ENCODE assay signal across 17 cellular contexts in the genomic region with DNA sequence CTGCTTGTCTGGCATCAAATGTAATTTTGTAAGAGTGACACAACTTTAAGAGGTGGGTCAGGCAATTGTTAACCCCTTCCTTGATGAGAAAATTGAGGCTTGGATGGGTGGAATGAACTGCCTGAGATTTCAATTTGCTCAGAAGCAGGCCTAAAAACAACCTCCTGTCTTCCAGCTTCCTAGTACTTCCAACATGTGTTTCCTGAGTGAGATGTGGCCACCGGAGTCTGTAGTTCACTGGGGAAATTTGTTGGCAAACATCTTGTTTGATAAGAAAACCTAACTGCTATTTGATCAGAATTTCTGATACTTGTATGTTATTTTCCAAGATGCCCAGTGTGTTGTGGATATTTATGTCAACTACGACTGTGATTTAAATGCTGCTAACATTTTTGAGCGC. TPM values are rescaled to one million over a fixed set of nuclear protein-coding genes. Genes with fewer than 3 reads are reported as not detected.
DNase-seq lines count a peak whose midpoint lies in the region; ATAC-seq and TF ChIP-seq lines count a peak whose summit lies in the region.
"Had no signal": no experiment of that assay in that cellular context is flagged by ENCODE, and none has a peak within 500 bp of the region (broad histone marks: within the 10 kb centered on the region; RNA-seq: fewer than 3 reads in every experiment).

No MANE protein-coding gene starts in this region.

- WGBS in right cardiac atrium, result 60% methylated on average over 3 of the region's 3 CpGs

- H3K9me3 ChIP-seq in left ventricle myocardium inferior (replicated peaks), result no peaks in the 10 kb centered on the region
- no peaks in the 10 kb centered on the region for H3K9me3 ChIP-seq in right cardiac atrium (ENCODE audit: control insufficient read depth, low read length)
- no peaks in the 10 kb centered on the region for H3K9me3 ChIP-seq in subcutaneous abdominal adipose tissue (ENCODE audit: control insufficient read depth in 5 of 5, low read length in 5 of 5)
- no peaks in the 10 kb centered on the region for H3K9me3 ChIP-seq in tibial artery
- H3K9me3 ChIP-seq: BLaER1 treated with 17β-estradiol and CSF1 and Interleukin-3, amounts not matched to agents 10 nM and 100 nM had no signal

- H3K4me3 ChIP-seq in left ventricle myocardium inferior (no peak overlapping the region), right cardiac atrium (ENCODE audit: low read length) (no peak overlapping the region), subcutaneous abdominal adipose tissue (ENCODE audit: low read depth in 1 of 5, low read length in 5 of 5) (no peak overlapping the region), tibial artery (no peak overlapping the region)
- H3K4me3 ChIP-seq: BLaER1 treated with 17β-estradiol and CSF1 and Interleukin-3, amounts not matched to agents 10 nM and 100 nM; GM12878 had no signal

- intact Hi-C loops in left ventricle myocardium inferior (cut with micrococcal nuclease), result no loop called here
- intact Hi-C loops in right cardiac atrium (cut with DNase I), result no loop called here
- intact Hi-C loops in tibial artery (cut with DNase I; ENCODE audit: low total_unique reads), result no loop called here

- TF ChIP-seq CTCF in left ventricle myocardium inferior (IDR thresholded peaks at IDR 0.05; ENCODE audit: borderline replicate concordance) (no peak), tibial artery (IDR thresholded peaks at IDR 0.05) (no peak)

- peak overlapping the region; percentile 16 for H3K27ac ChIP-seq in left ventricle myocardium inferior (replicated peaks)
- H3K27ac ChIP-seq in right cardiac atrium (ENCODE audit: low read length), result no peak overlapping the region
- peak overlapping the region; percentile 17 for H3K27ac ChIP-seq in subcutaneous abdominal adipose tissue (ENCODE audit: low read depth, low read length)
- H3K27ac ChIP-seq in tibial artery, result no peak overlapping the region
- H3K27ac ChIP-seq: BLaER1 treated with 17β-estradiol and CSF1 and Interleukin-3, amounts not matched to agents 10 nM and 100 nM had no signal

- no peak overlapping the region for H3K9ac ChIP-seq in subcutaneous abdominal adipose tissue (ENCODE audit: low read length in 5 of 5)
- H3K9ac ChIP-seq: BLaER1 treated with 17β-estradiol and CSF1 and Interleukin-3, amounts not matched to agents 10 nM and 100 nM had no signal

- ATAC-seq in right cardiac atrium, result no peak
- no peak for ATAC-seq in GM19023 (IDR thresholded peaks at IDR 0.05; ENCODE audit: unreplicated experiment)
- ATAC-seq: CD8-positive, alpha-beta T cell; GM12878 had no signal

- no peaks in the 10 kb centered on the region for H3K27me3 ChIP-seq in left ventricle myocardium inferior (ENCODE audit: low read depth)
- no peaks in the 10 kb centered on the region for H3K27me3 ChIP-seq in right cardiac atrium (ENCODE audit: control insufficient read depth, insufficient read depth)
- H3K27me3 ChIP-seq in subcutaneous abdominal adipose tissue (ENCODE audit: control insufficient read depth in 5 of 5, insufficient read depth in 4 of 5, low read length in 5 of 5), result no peaks in the 10 kb centered on the region
- H3K27me3 ChIP-seq in tibial artery, result no peaks in the 10 kb centered on the region
- H3K27me3 ChIP-seq: BLaER1 treated with 17β-estradiol and CSF1 and Interleukin-3, amounts not matched to agents 10 nM and 100 nM had no signal

- H3K36me3 ChIP-seq in left ventricle myocardium inferior (peaks cover 96% of the 10 kb centered on the region), subcutaneous abdominal adipose tissue (ENCODE audit: control insufficient read depth in 5 of 5, insufficient read depth in 5 of 5, low read length in 5 of 5) (peaks cover 27 to 72% (median 60%) of the 10 kb centered on the region in 5 donors), tibial artery (peaks cover 69 to 93% (median 91%) of the 10 kb centered on the region in 3 donors)

- H3K4me1 ChIP-seq in left ventricle myocardium inferior (peaks cover 19% of the 10 kb centered on the region), right cardiac atrium (ENCODE audit: control insufficient read depth, insufficient read depth, low read length) (no peaks in the 10 kb centered on the region), subcutaneous abdominal adipose tissue (ENCODE audit: control insufficient read depth in 5 of 5, insufficient read depth in 5 of 5, low read length in 5 of 5) (peaks cover 0 to 20% (median 0%) of the 10 kb centered on the region in 5 donors), tibial artery (no peaks in the 10 kb centered on the region)
- H3K4me1 ChIP-seq: BLaER1 treated with 17β-estradiol and CSF1 and Interleukin-3, amounts not matched to agents 10 nM and 100 nM had no signal

- no peak for DNase-seq in left ventricle myocardium inferior
- no peak for DNase-seq in right cardiac atrium
- peak; percentile 42 to 70 for DNase-seq in lung microvascular endothelial cell (ENCODE audit: low read depth in 2 of 2)
- peak; percentile 67 for DNase-seq in pulmonary artery endothelial cell (ENCODE audit: low read depth, low spot score)
- DNase-seq in tibial artery, result no peak
- no peak for DNase-seq in NCI-H510A (lab: John Stamatoyannopoulos, UW)
- DNase-seq: 8988T; CD8-positive, alpha-beta T cell; DMS 273 treated with DMSO at 0.1 percent for 48 hours; DMS53; DND-41; EL; H9 had no signal

RNA-seq across cellular contexts. Expression of a gene that starts 51.3 kb away (rescaled TPM):
- total RNA-seq in left ventricle myocardium inferior (45.1 TPM), right cardiac atrium (10 to 100 TPM; 37.3 to 44.1 (median 38.5) TPM), lung microvascular endothelial cell (36.0 and 51.6 TPM in 2 replicates), pulmonary artery endothelial cell (68.3 and 70.8 TPM in 2 replicates)
- 10.8 TPM for polyA plus RNA-seq in right cardiac atrium

Comparison
In these comparisons a context has a peak if more than half of its experiments do, and no peak if none do; other contexts are left out.
1. H3K27ac ChIP-seq: peak in left ventricle myocardium inferior (single experiment) and subcutaneous abdominal adipose tissue (single experiment); none in right cardiac atrium (single experiment) and tibial artery (0 of 2).
2. DNase-seq: peak in lung microvascular endothelial cell (2 of 2) and pulmonary artery endothelial cell (single experiment); none in left ventricle myocardium inferior (single experiment), right cardiac atrium (0 of 3), tibial artery (0 of 2) and NCI-H510A (single experiment).